Comparison of ENCODE assay signal across 32 cellular contexts in genomic region chr2:218754781-218755180, GRCh38. TPM values are rescaled to one million over a fixed set of nuclear protein-coding genes. Genes with fewer than 3 reads are reported as not detected.
"Had no signal": no experiment of that assay in that cellular context is flagged by ENCODE, and none has a peak within 500 bp of the region (broad histone marks: within the 10 kb centered on the region; RNA-seq: fewer than 3 reads in every experiment).

No MANE protein-coding gene starts in this region.

- H3K9me3 Mint-ChIP-seq: activated CD4-positive, alpha-beta memory T cell treated with anti-CD3 and anti-CD28 coated beads for 36 hours; activated CD4-positive, alpha-beta T cell treated with anti-CD3 and anti-CD28 coated beads, Interleukin-2, amount 10 ng/mL, durations not matched to agents 24 days and 14 days; activated T-helper 1 cell treated with anti-CD3 and anti-CD28 coated beads, Interleukin-12 subunit alpha, Interleukin-12 subunit beta, Interleukin-2, Interleukin-4 antibody, amounts not matched to agents 30 ng/mL and 10 ng/mL and 1 ng/mL, durations not matched to agents 14 hours and 24 hours and 36 hours; activated T-helper 2 cell treated with anti-CD3 and anti-CD28 coated beads, Interferon-gamma antibody, Interleukin-2, Interleukin-4, amounts not matched to agents 10 μg/mL and 5 μg/mL and 100 μg/mL, durations not matched to agents 14 hours and 24 hours and 36 hours; effector memory CD8-positive, alpha-beta T cell had no signal

- H3K9me3 ChIP-seq: body of pancreas, colonic mucosa had no signal

- ATAC-seq: activated CD4-positive, alpha-beta T cell treated with anti-CD3 and anti-CD28 coated beads for 36 hours; activated CD8-positive, alpha-beta memory T cell treated with anti-CD3 and anti-CD28 coated beads, Interleukin-2, amount 10 ng/mL, durations not matched to agents 7 days and 5 days; activated CD8-positive, alpha-beta T cell treated with anti-CD3 and anti-CD28 coated beads, Interleukin-2, amount 10 ng/mL, durations not matched to agents 7 days and 5 days; body of pancreas; effector memory CD8-positive, alpha-beta T cell; esophagus mucosa had no signal

- DNase-seq: activated CD4-positive, alpha-beta memory T cell treated with anti-CD3 and anti-CD28 coated beads for 36 hours; activated CD4-positive, alpha-beta T cell treated with anti-CD3 and anti-CD28 coated beads for 36 hours; activated CD4-positive, alpha-beta T cell treated with anti-CD3 and anti-CD28 coated beads, Interleukin-2, amount 10 ng/mL, durations not matched to agents 24 days and 14 days; activated CD4-positive, CD25-positive, alpha-beta regulatory T cell; activated CD4-positive, CD25-positive, alpha-beta regulatory T cell treated with anti-CD3 and anti-CD28 coated beads, Interleukin-2, amount 50 U/mL, for 72 hours; activated CD8-positive, alpha-beta memory T cell treated with anti-CD3 and anti-CD28 coated beads, Interleukin-2, amount 10 ng/mL, durations not matched to agents 7 days and 5 days; activated CD8-positive, alpha-beta memory T cell treated with anti-CD3 and anti-CD28 coated beads, Interleukin-2, amount 50 U/mL, for 4 hours; activated CD8-positive, alpha-beta T cell treated with anti-CD3 and anti-CD28 coated beads, Interleukin-2, amount 10 ng/mL, durations not matched to agents 7 days and 5 days; activated gamma-delta T cell treated with Interleukin-2 at 50 U/mL for 16 hours; activated naive CD4-positive, alpha-beta T cell treated with anti-CD3 and anti-CD28 coated beads, Interleukin-2, amount 50 U/mL, for 16 hours; activated naive CD4-positive, alpha-beta T cell treated with Interleukin-2 at 50 U/mL for 16 hours; activated T-cell treated with anti-CD3 and anti-CD28 coated beads, Interleukin-2, amount 50 U/mL, for 1 hour; activated T-cell treated with anti-CD3 and anti-CD28 coated beads, Interleukin-2, amount 50 U/mL, for 48 hours; amniotic stem cell; anterior cingulate cortex; central memory CD4-positive, alpha-beta T cell; cerebellar nuclear complex; colonic mucosa; dorsolateral prefrontal cortex; effector memory CD8-positive, alpha-beta T cell; foreskin fibroblast; head of caudate nucleus; T-helper 2 cell had no signal

- H3K27me3 Mint-ChIP-seq: activated CD4-positive, alpha-beta memory T cell treated with anti-CD3 and anti-CD28 coated beads for 36 hours; activated CD4-positive, alpha-beta T cell treated with anti-CD3 and anti-CD28 coated beads for 36 hours; activated CD4-positive, alpha-beta T cell treated with anti-CD3 and anti-CD28 coated beads, Interleukin-2, amount 10 ng/mL, durations not matched to agents 24 days and 14 days; activated CD8-positive, alpha-beta memory T cell treated with anti-CD3 and anti-CD28 coated beads, Interleukin-2, amount 10 ng/mL, durations not matched to agents 7 days and 5 days; activated naive CD8-positive, alpha-beta T cell; effector memory CD8-positive, alpha-beta T cell had no signal

- H3K4me1 Mint-ChIP-seq: activated CD4-positive, alpha-beta T cell treated with anti-CD3 and anti-CD28 coated beads for 36 hours; activated CD4-positive, alpha-beta T cell treated with anti-CD3 and anti-CD28 coated beads, Interleukin-2, amount 10 ng/mL, durations not matched to agents 24 days and 14 days had no signal

- H3K4me3 Mint-ChIP-seq: activated CD4-positive, alpha-beta memory T cell treated with anti-CD3 and anti-CD28 coated beads for 36 hours; activated CD4-positive, alpha-beta T cell treated with anti-CD3 and anti-CD28 coated beads for 36 hours; activated CD4-positive, alpha-beta T cell treated with anti-CD3 and anti-CD28 coated beads, Interleukin-2, amount 10 ng/mL, durations not matched to agents 24 days and 14 days; activated CD8-positive, alpha-beta memory T cell treated with anti-CD3 and anti-CD28 coated beads, Interleukin-2, amount 10 ng/mL, durations not matched to agents 7 days and 5 days; activated CD8-positive, alpha-beta T cell treated with anti-CD3 and anti-CD28 coated beads, Interleukin-2, amount 10 ng/mL, durations not matched to agents 7 days and 5 days; activated naive CD8-positive, alpha-beta T cell; activated T-helper 1 cell treated with anti-CD3 and anti-CD28 coated beads, Interleukin-12 subunit alpha, Interleukin-12 subunit beta, Interleukin-2, Interleukin-4 antibody, amounts not matched to agents 30 ng/mL and 10 ng/mL and 1 ng/mL, durations not matched to agents 14 hours and 24 hours and 36 hours; effector memory CD8-positive, alpha-beta T cell had no signal

- H3K27ac Mint-ChIP-seq: activated CD4-positive, alpha-beta memory T cell treated with anti-CD3 and anti-CD28 coated beads for 36 hours; activated CD4-positive, alpha-beta T cell treated with anti-CD3 and anti-CD28 coated beads for 36 hours; activated CD4-positive, alpha-beta T cell treated with anti-CD3 and anti-CD28 coated beads, Interleukin-2, amount 10 ng/mL, durations not matched to agents 24 days and 14 days; activated CD8-positive, alpha-beta memory T cell treated with anti-CD3 and anti-CD28 coated beads, Interleukin-2, amount 10 ng/mL, durations not matched to agents 7 days and 5 days; activated CD8-positive, alpha-beta T cell treated with anti-CD3 and anti-CD28 coated beads, Interleukin-2, amount 10 ng/mL, durations not matched to agents 7 days and 5 days; activated naive CD8-positive, alpha-beta T cell; activated T-helper 1 cell treated with anti-CD3 and anti-CD28 coated beads, Interleukin-12 subunit alpha, Interleukin-12 subunit beta, Interleukin-2, Interleukin-4 antibody, amounts not matched to agents 30 ng/mL and 10 ng/mL and 1 ng/mL, durations not matched to agents 14 hours and 24 hours and 36 hours; activated T-helper 2 cell treated with anti-CD3 and anti-CD28 coated beads, Interferon-gamma antibody, Interleukin-2, Interleukin-4, amounts not matched to agents 10 μg/mL and 5 μg/mL and 100 μg/mL, durations not matched to agents 14 hours and 24 hours and 36 hours had no signal

- H3K27me3 ChIP-seq: body of pancreas, cardiac muscle cell, colonic mucosa, dorsolateral prefrontal cortex had no signal

- H3K4me3 ChIP-seq: body of pancreas, cardiac muscle cell, colonic mucosa, dorsolateral prefrontal cortex had no signal

- FAIRE-seq: endometrium, frontal cortex had no signal

- H3K4me1 ChIP-seq: body of pancreas, colonic mucosa had no signal

- H3K27ac ChIP-seq: body of pancreas, cardiac muscle cell, colonic mucosa, dorsolateral prefrontal cortex had no signal

RNA-seq across cellular contexts. Expression of gene CYP27A1, which starts 27.2 kb away (rescaled TPM):
- total RNA-seq: activated CD8-positive, alpha-beta memory T cell treated with anti-CD3 and anti-CD28 coated beads for 36 hours; activated CD8-positive, alpha-beta memory T cell treated with anti-CD3 and anti-CD28 coated beads, Interleukin-2, amount 10 ng/mL, durations not matched to agents 7 days and 5 days; activated CD8-positive, alpha-beta T cell treated with anti-CD3 and anti-CD28 coated beads, Interleukin-2, amount 10 ng/mL, durations not matched to agents 7 days and 5 days; activated T-helper 2 cell treated with anti-CD3 and anti-CD28 coated beads, Interferon-gamma antibody, Interleukin-2, Interleukin-4, amounts not matched to agents 10 μg/mL and 5 μg/mL and 100 μg/mL, durations not matched to agents 14 hours and 24 hours and 36 hours had no signal
